ENCODE assay signal across 8 cellular contexts in genomic region chr5:151212361-151212899, GRCh38. TPM values are rescaled to one million over a fixed set of nuclear protein-coding genes. Genes with fewer than 3 reads are reported as not detected.
A peak's percentile ranks its signal among the peaks of the same experiment; 100 is the strongest.
DNase-seq lines count a peak whose midpoint lies in the region; ATAC-seq and TF ChIP-seq lines count a peak whose summit lies in the region.

No MANE protein-coding gene starts in this region.

- H4K20me1 ChIP-seq in BLaER1 treated with 17β-estradiol and CSF1 and Interleukin-3, amounts not matched to agents 10 nM and 100 nM, result peaks cover 0 to 12% (median 0%) of the 10 kb centered on the region in 11 experiments; a peak in 3 of 22 replicates

- H3K9me3 Mint-ChIP-seq in T-helper 2 cell treated with Interferon-gamma antibody and Interleukin-4, amounts not matched to agents 5 μg/mL and 100 μg/mL, for 36 hours, result no peaks in the 10 kb centered on the region

- peak overlapping the region; percentile 86 to 99 (median 95) for H3K4me2 ChIP-seq in BLaER1 treated with 17β-estradiol and CSF1 and Interleukin-3, amounts not matched to agents 10 nM and 100 nM

- no peak for DNase-seq in T-helper 2 cell treated with Interferon-gamma antibody and Interleukin-4, amounts not matched to agents 5 μg/mL and 100 μg/mL, for 36 hours (ENCODE audit: low spot score)
- no peak for DNase-seq in activated CD4-positive, CD25-positive, alpha-beta regulatory T cell (lab: John Stamatoyannopoulos, UW)
- DNase-seq in SK-N-DZ (ENCODE audit: low spot score) (no peak), testis (no peak)

- no peaks in the 10 kb centered on the region for H3K9me3 ChIP-seq in BLaER1 treated with 17β-estradiol and CSF1 and Interleukin-3, amounts not matched to agents 10 nM and 100 nM (replicated peaks in 1 of 11)
- no peaks in the 10 kb centered on the region for H3K9me3 ChIP-seq in mucosa of rectum (ENCODE audit: control insufficient read depth in 2 of 2, low read length in 2 of 2)
- H3K9me3 ChIP-seq in testis, result no peaks in the 10 kb centered on the region

- H3K4me1 ChIP-seq in BLaER1 treated with 17β-estradiol and CSF1 and Interleukin-3, amounts not matched to agents 10 nM and 100 nM, result peaks cover 90 to 99% (median 97%) of the 10 kb centered on the region in 10 experiments
- H3K4me1 ChIP-seq in mucosa of rectum (ENCODE audit: control insufficient read depth in 2 of 2, insufficient read depth in 2 of 2, low read length in 2 of 2) (peaks cover 22 to 26% of the 10 kb centered on the region in 2 donors), testis (peaks cover 17% of the 10 kb centered on the region)

- 45 to 84% methylated on average over 3 of the region's 3 CpGs for WGBS in testis, 2 donors

- H3K4me3 Mint-ChIP-seq in T-helper 2 cell treated with Interferon-gamma antibody and Interleukin-4, amounts not matched to agents 5 μg/mL and 100 μg/mL, for 36 hours, result peak overlapping the region; percentile 90

- H3K27me3 Mint-ChIP-seq in T-helper 2 cell treated with Interferon-gamma antibody and Interleukin-4, amounts not matched to agents 5 μg/mL and 100 μg/mL, for 36 hours (ENCODE audit: low read depth), result no peaks in the 10 kb centered on the region

- H3K9ac ChIP-seq in BLaER1 treated with 17β-estradiol and CSF1 and Interleukin-3, amounts not matched to agents 10 nM and 100 nM, result peak overlapping the region; percentile 36 to 88 (median 83); a peak in 19 of 22 replicates
- no peak overlapping the region for H3K9ac ChIP-seq in mucosa of rectum (ENCODE audit: low read depth in 1 of 2, low read length in 2 of 2)

- H3K4me3 ChIP-seq in BLaER1 treated with 17β-estradiol and CSF1 and Interleukin-3, amounts not matched to agents 10 nM and 100 nM, result peak overlapping the region in 8 of 10 experiments; percentile 37 to 62 (median 54); a peak in 16 of 20 replicates
- H3K4me3 ChIP-seq in mucosa of rectum (ENCODE audit: low read length in 2 of 2) (peak overlapping the region in 1 of 2 donors; percentile 31), testis (no peak overlapping the region)

- no peaks in the 10 kb centered on the region for H3K27me3 ChIP-seq in BLaER1 treated with 17β-estradiol and CSF1 and Interleukin-3, amounts not matched to agents 10 nM and 100 nM
- H3K27me3 ChIP-seq in mucosa of rectum (ENCODE audit: control insufficient read depth in 2 of 2, insufficient read depth in 2 of 2, low read length in 2 of 2), result no peaks in the 10 kb centered on the region
- H3K27me3 ChIP-seq in testis, result no peaks in the 10 kb centered on the region

- TF ChIP-seq CTCF in testis (IDR thresholded peaks at IDR 0.05), result no peak

- H3K27ac Mint-ChIP-seq in T-helper 2 cell treated with Interferon-gamma antibody and Interleukin-4, amounts not matched to agents 5 μg/mL and 100 μg/mL, for 36 hours, result peak overlapping the region; percentile 90

- TF ChIP-seq POLR2A in GM18951 (IDR thresholded peaks at IDR 0.05; ENCODE audit: extremely low read depth, insufficient read depth, insufficient read length) (peak; percentile 33), testis (IDR thresholded peaks at IDR 0.05) (no peak)

- peak overlapping the region in 10 of 11 experiments; percentile 85 to 98 (median 94); a peak in 20 of 22 replicates for H3K27ac ChIP-seq in BLaER1 treated with 17β-estradiol and CSF1 and Interleukin-3, amounts not matched to agents 10 nM and 100 nM
- H3K27ac ChIP-seq in mucosa of rectum (ENCODE audit: low read depth in 2 of 2, low read length in 2 of 2), result peak overlapping the region; percentile 4 to 72
- H3K27ac ChIP-seq in testis, result no peak overlapping the region

- ATAC-seq in GM21390 (IDR thresholded peaks at IDR 0.05; ENCODE audit: unreplicated experiment), result no peak

- in situ Hi-C loops in GM18951 (cut with MboI; ENCODE audit: low sequenced_read_pairs, unreplicated experiment), result no loop called here

- intact Hi-C loops in testis (cut with DNase I; ENCODE audit: low total_unique reads), result no loop called here

- peaks cover 0 to 42% (median 11%) of the 10 kb centered on the region in 11 experiments; a peak in 11 of 22 replicates for H3K36me3 ChIP-seq in BLaER1 treated with 17β-estradiol and CSF1 and Interleukin-3, amounts not matched to agents 10 nM and 100 nM
- H3K36me3 ChIP-seq in mucosa of rectum (ENCODE audit: control insufficient read depth in 2 of 2, insufficient read depth in 2 of 2, low read length in 2 of 2) (no peaks in the 10 kb centered on the region), testis (ENCODE audit: low read depth, missing control alignments) (no peaks in the 10 kb centered on the region)

- peaks cover 63% of the 10 kb centered on the region for H3K4me1 Mint-ChIP-seq in T-helper 2 cell treated with Interferon-gamma antibody and Interleukin-4, amounts not matched to agents 5 μg/mL and 100 μg/mL, for 36 hours (ENCODE audit: low read depth)

- H3K36me3 Mint-ChIP-seq in T-helper 2 cell treated with Interferon-gamma antibody and Interleukin-4, amounts not matched to agents 5 μg/mL and 100 μg/mL, for 36 hours (ENCODE audit: low read depth), result peaks cover 47% of the 10 kb centered on the region

RNA-seq across cellular contexts. Expression of gene CCDC69, which starts 11.5 kb away (rescaled TPM):
- polyA plus RNA-seq in SK-N-DZ (2014; cell fraction: cytosol; rRNA removed), result 0.06 TPM in 1 of 2 replicates, not detected in the other
- not detected in 2 replicates for polyA plus RNA-seq in SK-N-DZ (2014; cell fraction: nucleus; rRNA removed)
- total RNA-seq in testis, result 10 to 100 TPM; 37.6 to 65.3 TPM
- polyA plus RNA-seq in testis (ENCODE audit: insufficient read depth, low read depth, low replicate concordance), result 40.8 TPM

RNA-seq across cellular contexts. Expression of gene GM2A, which starts 40.6 kb away (rescaled TPM):
- polyA plus RNA-seq in SK-N-DZ (2014; cell fraction: cytosol; rRNA removed), result 7.3 and 11.9 TPM in 2 replicates
- polyA plus RNA-seq in SK-N-DZ (2014; cell fraction: nucleus; rRNA removed), result 1.3 and 3.5 TPM in 2 replicates
- 10 to 100 TPM; 38.0 to 54.4 TPM for total RNA-seq in testis
- polyA plus RNA-seq in testis (ENCODE audit: insufficient read depth, low read depth, low replicate concordance), result 29.8 TPM

RNA-seq across cellular contexts. Expression of gene ANXA6, which starts 54.9 kb away (rescaled TPM):
- polyA plus RNA-seq in SK-N-DZ (2014; cell fraction: cytosol; rRNA removed), result 82.5 and 86.8 TPM in 2 replicates
- 62.4 and 66.7 TPM in 2 replicates for polyA plus RNA-seq in SK-N-DZ (2014; cell fraction: nucleus; rRNA removed)
- total RNA-seq in testis, result 100 to 1,000 TPM; 116 to 180 TPM
- polyA plus RNA-seq in testis (ENCODE audit: insufficient read depth, low read depth, low replicate concordance), result 152 TPM

Comparison
In these comparisons a context has a peak if more than half of its experiments do, and no peak if none do; other contexts are left out.
1. H3K27ac ChIP-seq: peak in BLaER1 treated with 17β-estradiol and CSF1 and Interleukin-3, amounts not matched to agents 10 nM and 100 nM (10 of 11) and mucosa of rectum (2 of 2); none in testis (0 of 2).
2. H3K4me3 ChIP-seq: peak in BLaER1 treated with 17β-estradiol and CSF1 and Interleukin-3, amounts not matched to agents 10 nM and 100 nM (8 of 10); none in testis (0 of 2).
3. H3K9ac ChIP-seq: peak in BLaER1 treated with 17β-estradiol and CSF1 and Interleukin-3, amounts not matched to agents 10 nM and 100 nM (11 of 11); none in mucosa of rectum (0 of 2).